ENCODE assay signal across 14 cellular contexts in the genomic region with DNA sequence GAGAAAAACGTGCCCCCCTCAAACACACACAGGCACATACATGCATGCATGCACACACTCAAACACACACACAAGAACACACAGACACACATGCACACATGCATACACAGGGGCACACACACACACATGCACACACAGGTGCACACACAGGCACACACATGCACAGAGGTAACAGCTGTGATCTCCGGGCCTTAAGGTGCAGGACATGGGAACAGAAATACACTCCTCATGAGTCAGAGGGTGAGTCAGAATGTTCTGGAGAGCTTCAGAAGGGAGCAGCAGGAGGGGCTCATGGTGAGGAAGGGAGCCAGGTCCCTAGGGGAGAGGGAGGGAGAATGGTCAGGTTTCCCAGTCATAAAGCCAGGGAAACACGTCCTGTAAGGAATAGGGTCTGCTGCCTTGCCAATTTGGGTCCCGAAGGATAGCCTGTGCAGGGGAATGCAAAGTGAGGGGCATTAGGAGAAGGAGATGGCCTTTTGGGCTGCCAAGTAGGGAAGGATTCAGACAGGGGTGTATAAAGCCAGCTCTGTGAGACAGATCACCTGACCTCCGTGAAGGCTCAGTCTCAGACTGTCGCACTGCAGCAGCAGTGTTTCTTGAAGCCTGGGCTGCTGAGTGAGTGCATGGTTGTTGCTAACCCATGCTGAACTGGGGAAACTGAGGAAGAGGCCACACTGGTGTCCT.
DNase-seq lines count a peak whose midpoint lies in the region; ATAC-seq and TF ChIP-seq lines count a peak whose summit lies in the region.
"Had no signal": no experiment of that assay in that cellular context is flagged by ENCODE, and none has a peak within 500 bp of the region (broad histone marks: within the 10 kb centered on the region; RNA-seq: fewer than 3 reads in every experiment).

No MANE protein-coding gene starts in this region.

- H3K4me3 Mint-ChIP-seq in immature natural killer cell, result no peak overlapping the region
- H3K4me3 Mint-ChIP-seq: activated CD4-positive, alpha-beta T cell treated with anti-CD3 and anti-CD28 coated beads for 36 hours; activated naive CD4-positive, alpha-beta T cell treated with anti-CD3 and anti-CD28 coated beads for 36 hours had no signal

- ATAC-seq in left lung (peak; percentile 69), HG03175 (IDR thresholded peaks at IDR 0.05; ENCODE audit: unreplicated experiment) (no peak), HG03571 (IDR thresholded peaks at IDR 0.05; ENCODE audit: unreplicated experiment) (no peak)
- ATAC-seq: activated CD4-positive, alpha-beta T cell treated with anti-CD3 and anti-CD28 coated beads for 36 hours; gastroesophageal sphincter had no signal

- H3K9me3 Mint-ChIP-seq in immature natural killer cell, result peaks cover 0 to 2% (median 0%) of the 10 kb centered on the region in 6 donors
- H3K9me3 Mint-ChIP-seq: activated naive CD4-positive, alpha-beta T cell treated with anti-CD3 and anti-CD28 coated beads for 36 hours had no signal

- intact Hi-C loops in left lung (cut with DNase I), result no loop called here

- H3K36me3 ChIP-seq in brain microvascular endothelial cell (replicated peaks) (no peaks in the 10 kb centered on the region), left lung (no peaks in the 10 kb centered on the region)
- H3K36me3 ChIP-seq: BLaER1 treated with 17β-estradiol and CSF1 and Interleukin-3, amounts not matched to agents 10 nM and 100 nM; gastroesophageal sphincter had no signal

- peaks cover 10 to 44% of the 10 kb centered on the region in 2 donors for H3K4me1 ChIP-seq in left lung

- in situ Hi-C loops in ACHN (cut with HindIII; ENCODE audit: low pct_ligation_motif_present, low pct_unique_long_range_greater_than_20kb, low sequenced_read_pairs), result no loop called here
- in situ Hi-C loops in brain microvascular endothelial cell (cut with HindIII; ENCODE audit: low pct_ligation_motif_present, low sequenced_read_pairs), result no loop called here

- no peaks in the 10 kb centered on the region for H3K27me3 ChIP-seq in brain microvascular endothelial cell (replicated peaks)
- H3K27me3 ChIP-seq in left lung, result no peaks in the 10 kb centered on the region
- H3K27me3 ChIP-seq: BLaER1 treated with 17β-estradiol and CSF1 and Interleukin-3, amounts not matched to agents 10 nM and 100 nM; gastroesophageal sphincter had no signal

- H3K4me1 Mint-ChIP-seq in immature natural killer cell, result no peaks in the 10 kb centered on the region
- H3K4me1 Mint-ChIP-seq: activated CD4-positive, alpha-beta T cell treated with anti-CD3 and anti-CD28 coated beads for 36 hours had no signal

- no peaks in the 10 kb centered on the region for H3K36me3 Mint-ChIP-seq in immature natural killer cell

- peaks cover 0 to 5% (median 5%) of the 10 kb centered on the region in 3 donors for H3K27me3 Mint-ChIP-seq in immature natural killer cell (ENCODE audit: low read depth in 3 of 3)

- H3K27ac ChIP-seq in brain microvascular endothelial cell, result no peak overlapping the region
- no peak overlapping the region for H3K27ac ChIP-seq in left lung
- H3K27ac ChIP-seq: BLaER1 treated with 17β-estradiol and CSF1 and Interleukin-3, amounts not matched to agents 10 nM and 100 nM; gastroesophageal sphincter had no signal

- DNase-seq in ACHN (peak; percentile 70), HS-5 (ENCODE audit: low read depth) (peak; percentile 68), brain microvascular endothelial cell (peak; percentile 76), left lung (no peak), immature natural killer cell (no peak), OCI-M2 (lab: John Stamatoyannopoulos, UW; ENCODE audit: unreplicated experiment) (no peak)
- DNase-seq: activated CD4-positive, alpha-beta T cell treated with anti-CD3 and anti-CD28 coated beads for 36 hours; activated naive CD4-positive, alpha-beta T cell treated with anti-CD3 and anti-CD28 coated beads for 36 hours; NCI-H1105 treated with DMSO at 0.1 percent for 48 hours; OCI-M1 had no signal

- H3K9me3 ChIP-seq in left lung, result no peaks in the 10 kb centered on the region
- H3K9me3 ChIP-seq: BLaER1 treated with 17β-estradiol and CSF1 and Interleukin-3, amounts not matched to agents 10 nM and 100 nM; gastroesophageal sphincter had no signal

- H3K4me3 ChIP-seq in brain microvascular endothelial cell (ENCODE audit: low read depth, low read length) (no peak overlapping the region), left lung (no peak overlapping the region)
- H3K4me3 ChIP-seq: BLaER1 treated with 17β-estradiol and CSF1 and Interleukin-3, amounts not matched to agents 10 nM and 100 nM; gastroesophageal sphincter had no signal

- H3K27ac Mint-ChIP-seq in immature natural killer cell, result no peak overlapping the region
- H3K27ac Mint-ChIP-seq: activated CD4-positive, alpha-beta T cell treated with anti-CD3 and anti-CD28 coated beads for 36 hours; activated naive CD4-positive, alpha-beta T cell treated with anti-CD3 and anti-CD28 coated beads for 36 hours had no signal

- TF ChIP-seq CTCF in brain microvascular endothelial cell (IDR thresholded peaks at IDR 0.05; ENCODE audit: low read depth, low read length, missing control alignments) (no peak), left lung (IDR thresholded peaks at IDR 0.05) (no peak)

Comparison
In these comparisons a context has a peak if more than half of its experiments do, and no peak if none do; other contexts are left out.
1. DNase-seq: peak in ACHN (single experiment), HS-5 (single experiment) and brain microvascular endothelial cell (single experiment); none in left lung (0 of 2), immature natural killer cell (0 of 3) and OCI-M2 (single experiment).